ENCODE assay signal across 12 cellular contexts in the genomic region with DNA sequence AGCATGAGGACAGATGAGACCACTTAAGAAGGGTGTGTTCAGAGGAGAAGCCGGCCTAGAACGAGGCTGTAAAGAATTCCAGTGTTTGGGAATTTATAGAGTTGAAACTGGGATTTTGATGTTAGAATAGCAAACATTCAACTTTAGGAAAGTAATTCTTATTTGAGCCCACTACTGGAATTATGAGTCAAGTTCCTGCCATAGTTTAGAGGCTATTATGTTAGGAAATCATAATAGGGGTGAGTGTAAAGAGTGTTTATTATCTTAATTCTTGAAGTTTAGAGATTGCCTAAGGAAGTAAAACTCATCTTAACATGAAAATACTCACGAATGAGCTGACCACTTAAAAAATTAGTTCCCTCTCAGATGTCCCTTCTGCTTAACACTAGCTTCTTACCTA. TPM values are rescaled to one million over a fixed set of nuclear protein-coding genes. Genes with fewer than 3 reads are reported as not detected.
A peak's percentile ranks its signal among the peaks of the same experiment; 100 is the strongest.
DNase-seq lines count a peak whose midpoint lies in the region; ATAC-seq, FAIRE-seq and TF ChIP-seq lines count a peak whose summit lies in the region.
"Had no signal": no experiment of that assay in that cellular context is flagged by ENCODE, and none has a peak within 500 bp of the region (broad histone marks: within the 10 kb centered on the region; RNA-seq: fewer than 3 reads in every experiment).

No MANE protein-coding gene starts in this region.

- no peaks in the 10 kb centered on the region for H3K9me3 Mint-ChIP-seq in activated CD4-positive, alpha-beta memory T cell treated with anti-CD3 and anti-CD28 coated beads, Interleukin-2, amount 10 ng/mL, durations not matched to agents 7 days and 5 days
- peaks cover 2% of the 10 kb centered on the region for H3K9me3 Mint-ChIP-seq in glutamatergic neuron (ENCODE audit: unreplicated experiment)

- TF ChIP-seq CTCF in HepG2 (CRISPR knock-in tag; IDR thresholded peaks at IDR 0.05) (no peak), right lobe of liver (IDR thresholded peaks at IDR 0.05) (no peak), glutamatergic neuron (IDR thresholded peaks at IDR 0.05; ENCODE audit: partially characterized antibody, unreplicated experiment) (no peak), ovary (IDR thresholded peaks at IDR 0.05) (no peak), Peyer's patch (IDR thresholded peaks at IDR 0.05) (no peak)

- H3K27me3 ChIP-seq in HepG2 (ENCODE audit: control insufficient read depth in 1 of 2, insufficient read depth in 2 of 2, low read length in 2 of 2) (no peaks in the 10 kb centered on the region; a peak in 1 of 5 replicates), right lobe of liver (no peaks in the 10 kb centered on the region), ovary (no peaks in the 10 kb centered on the region), Peyer's patch (no peaks in the 10 kb centered on the region)
- H3K27me3 ChIP-seq: pancreas had no signal

- no peak for FAIRE-seq in HepG2 (lab: Jason Lieb, UNC)
- FAIRE-seq: H54, pancreas had no signal

- H3K36me3 Mint-ChIP-seq in activated CD4-positive, alpha-beta memory T cell treated with anti-CD3 and anti-CD28 coated beads, Interleukin-2, amount 10 ng/mL, durations not matched to agents 7 days and 5 days (ENCODE audit: low read depth) = peaks cover 32% of the 10 kb centered on the region
- H3K36me3 Mint-ChIP-seq in glutamatergic neuron (ENCODE audit: unreplicated experiment) = no peaks in the 10 kb centered on the region

- TF ChIP-seq POLR2A in HepG2 (IDR thresholded peaks at IDR 0.05; ENCODE audit: insufficient read depth in 1 of 2, low read depth in 2 of 2, low read length in 2 of 2) (no peak), right lobe of liver (IDR thresholded peaks at IDR 0.05) (no peak), ovary (IDR thresholded peaks at IDR 0.05) (no peak), Peyer's patch (IDR thresholded peaks at IDR 0.05) (no peak)

- H3K4me1 Mint-ChIP-seq in activated CD4-positive, alpha-beta memory T cell treated with anti-CD3 and anti-CD28 coated beads, Interleukin-2, amount 10 ng/mL, durations not matched to agents 7 days and 5 days = peaks cover 52% of the 10 kb centered on the region
- H3K4me1 Mint-ChIP-seq in glutamatergic neuron (ENCODE audit: low read depth, unreplicated experiment) = peaks cover 14% of the 10 kb centered on the region

- DNase-seq in HepG2 (ENCODE audit: low spot score) (no peak), right lobe of liver (no peak), glutamatergic neuron (no peak), ovary (no peak), middle frontal gyrus (ENCODE audit: extremely low spot score, low spot score) (no peak), NCI-H1092 (lab: John Stamatoyannopoulos, UW) (no peak), Peyer's patch (no peak)
- DNase-seq in activated CD4-positive, alpha-beta memory T cell treated with anti-CD3 and anti-CD28 coated beads, Interleukin-2, amount 10 ng/mL, durations not matched to agents 7 days and 5 days = no peak
- DNase-seq: activated CD8-positive, alpha-beta memory T cell treated with anti-CD3 and anti-CD28 coated beads, Interleukin-2, amount 50 U/mL, for 48 hours; pancreas; SHP77 had no signal

- intact Hi-C loops in HepG2 (cut with micrococcal nuclease; ENCODE audit: unreplicated experiment) (loop anchor here (10.0 kb wide), 2 partner anchors 269 to 399 kb away; no protein-coding TSS in a partner anchor), right lobe of liver (cut with DNase I) (loop anchor here (10.0 kb wide), 1 partner anchor 129 kb away; no protein-coding TSS in a partner anchor), ovary (cut with DNase I) (no loop called here)

- peaks cover 17% of the 10 kb centered on the region for H4K20me1 ChIP-seq in HepG2 (ENCODE audit: insufficient read depth, low read length)

- H3K4me2 ChIP-seq in HepG2 (ENCODE audit: low read depth, low read length) = peak overlapping the region; percentile 94

- no TSS peak for BruUV-seq in HepG2 (replicated peaks; lab: Mats Ljungman, UMichigan)

- H3K4me3 ChIP-seq in HepG2 (replicated peaks in 1 of 3; ENCODE audit: insufficient read depth in 1 of 3, low read depth in 2 of 3, low read length in 3 of 3) (peak overlapping the region; percentile 86 to 92 (median 87); a peak in 4 of 6 replicates), right lobe of liver (no peak overlapping the region), ovary (no peak overlapping the region), Peyer's patch (no peak overlapping the region)

- H3K27me3 Mint-ChIP-seq in activated CD4-positive, alpha-beta memory T cell treated with anti-CD3 and anti-CD28 coated beads, Interleukin-2, amount 10 ng/mL, durations not matched to agents 7 days and 5 days = no peaks in the 10 kb centered on the region
- H3K27me3 Mint-ChIP-seq in glutamatergic neuron (ENCODE audit: unreplicated experiment) = peaks cover 5% of the 10 kb centered on the region

- in situ Hi-C loops in HepG2 (cut with HindIII; ENCODE audit: extremely low pct_ligation_motif_present, low pct_unique_long_range_greater_than_20kb) = loop anchor here (25.0 kb wide), 1 partner anchor 366 kb away; no protein-coding TSS in a partner anchor

- H3K9ac ChIP-seq in HepG2 (ENCODE audit: insufficient read depth, low read depth, low read length) = peak overlapping the region; percentile 92; the same call in 1 of the 2 replicates

- TF ChIP-seq RAD21 in HepG2 (CRISPR knock-in tag; IDR thresholded peaks at IDR 0.05) = no peak

- CTCF ChIA-PET in HepG2 (lab: Yijun Ruan, JAX; ENCODE audit: low intra/inter-chr PET ratio, low total read pairs) = no interaction called here
- CTCF ChIA-PET in activated CD4-positive, alpha-beta memory T cell treated with anti-CD3 and anti-CD28 coated beads, Interleukin-2, amount 10 ng/mL, durations not matched to agents 7 days and 5 days (lab: Charles Lee) = interaction anchor here (0.9 to 7.4 kb wide), 4 partner anchors 127 to 145 kb away, joined by 3 to 178 read pairs (median 4); a partner anchor contains a TSS

- TF ChIP-seq EP300 in HepG2 (IDR thresholded peaks at IDR 0.05; ENCODE audit: low read depth in 2 of 2, low read length in 2 of 2) (no peak), HepG2 (CRISPR knock-in tag; IDR thresholded peaks at IDR 0.05; ENCODE audit: borderline replicate concordance) (no peak), ovary (IDR thresholded peaks at IDR 0.05) (no peak)

- H2AFZ ChIP-seq in HepG2 (ENCODE audit: low read length) = no peak overlapping the region

- H3K9me3 ChIP-seq in HepG2 (ENCODE audit: low read length) (no peaks in the 10 kb centered on the region), right lobe of liver (no peaks in the 10 kb centered on the region), ovary (no peaks in the 10 kb centered on the region), Peyer's patch (no peaks in the 10 kb centered on the region)
- H3K9me3 ChIP-seq: pancreas had no signal

- POLR2A ChIA-PET in HepG2 (lab: Yijun Ruan, JAX) = no interaction called here
- POLR2A ChIA-PET in activated CD4-positive, alpha-beta memory T cell treated with anti-CD3 and anti-CD28 coated beads, Interleukin-2, amount 10 ng/mL, durations not matched to agents 7 days and 5 days (lab: Charles Lee) = interaction anchor here (0.8 to 5.3 kb wide), 4 partner anchors 15 to 182 kb away, joined by 3 to 47 read pairs (median 16); a partner anchor contains a TSS

- H3K4me1 ChIP-seq in HepG2 (ENCODE audit: insufficient read depth, low read length) = peaks cover 37% of the 10 kb centered on the region
- peaks cover 0 to 21% (median 5%) of the 10 kb centered on the region in 4 donors for H3K4me1 ChIP-seq in right lobe of liver
- peaks cover 7% of the 10 kb centered on the region for H3K4me1 ChIP-seq in ovary (ENCODE audit: insufficient read depth)
- H3K4me1 ChIP-seq in Peyer's patch = peaks cover 0 to 39% (median 10%) of the 10 kb centered on the region in 4 donors

- H3K4me3 Mint-ChIP-seq in activated CD4-positive, alpha-beta memory T cell treated with anti-CD3 and anti-CD28 coated beads, Interleukin-2, amount 10 ng/mL, durations not matched to agents 7 days and 5 days = peak overlapping the region; percentile 97
- H3K4me3 Mint-ChIP-seq in glutamatergic neuron (ENCODE audit: unreplicated experiment) = peak overlapping the region; percentile 99

- H3K79me2 ChIP-seq in HepG2 (ENCODE audit: insufficient read depth, low read length) = peaks cover 51% of the 10 kb centered on the region

- no peak for ATAC-seq in HepG2
- no peak for ATAC-seq in right lobe of liver
- ATAC-seq: pancreas had no signal

- H3K27ac Mint-ChIP-seq in activated CD4-positive, alpha-beta memory T cell treated with anti-CD3 and anti-CD28 coated beads, Interleukin-2, amount 10 ng/mL, durations not matched to agents 7 days and 5 days = peak overlapping the region; percentile 5
- H3K27ac Mint-ChIP-seq in glutamatergic neuron (ENCODE audit: unreplicated experiment) = no peak overlapping the region

- H3K36me3 ChIP-seq in HepG2 (replicated peaks in 1 of 2; ENCODE audit: control insufficient read depth in 1 of 2, insufficient read depth in 2 of 2, low read length in 2 of 2) = peaks cover under 1 to 21% of the 10 kb centered on the region in 2 experiments; a peak in 2 of 5 replicates
- peaks cover 0 to 23% (median 3%) of the 10 kb centered on the region in 4 donors for H3K36me3 ChIP-seq in right lobe of liver
- no peaks in the 10 kb centered on the region for H3K36me3 ChIP-seq in ovary
- peaks cover 0 to 24% (median 0%) of the 10 kb centered on the region in 3 donors for H3K36me3 ChIP-seq in Peyer's patch

- H3K27ac ChIP-seq in HepG2 (ENCODE audit: extremely low read length, insufficient read depth, low read length) = no peak overlapping the region
- no peak overlapping the region for H3K27ac ChIP-seq in right lobe of liver
- H3K27ac ChIP-seq in ovary = no peak overlapping the region
- no peak overlapping the region for H3K27ac ChIP-seq in Peyer's patch
- H3K27ac ChIP-seq: pancreas had no signal

- WGBS in HepG2 (ENCODE audit: low lambda C conversion rate) = 70% methylated on average over 3 of the region's 3 CpGs
- 59% methylated on average over 3 of the region's 3 CpGs for WGBS in right lobe of liver (ENCODE audit: insufficient coverage, low coverage, low lambda C conversion rate, missing lambda C conversion rate)
- WGBS in ovary, 3 donors = 62 to 69% (median 67%) methylated on average over 3 of the region's 3 CpGs

RNA-seq across cellular contexts. Expression of a gene that starts 2.1 kb away (rescaled TPM):
- total RNA-seq in HepG2 (2016; rRNA removed; fragmentation: Illumina TruSeq; extraction: Trizol) (10.5 and 12.2 TPM in 2 replicates), right lobe of liver (10 to 100 TPM in 1 of 6 experiments, 1 to 10 TPM in 5; 5.8 to 11.6 (median 8.5) TPM), glutamatergic neuron (ENCODE audit: unreplicated experiment) (35.6 TPM), ovary (10 to 100 TPM; 18.4 to 36.4 (median 25.6) TPM), Peyer's patch (10 to 100 TPM; 17.7 to 26.1 (median 24.6) TPM)
- total RNA-seq in HepG2 (2016; cell fraction: cytosol; rRNA removed; fragmentation: Illumina TruSeq; extraction: Trizol; ENCODE audit: low read depth) = 4.6 and 9.6 TPM in 2 replicates
- total RNA-seq in HepG2 (2016; cell fraction: insoluble cytoplasmic fraction; rRNA removed; fragmentation: Illumina TruSeq; extraction: Trizol) = 8.4 and 9.8 TPM in 2 replicates
- 10.8 and 12.2 TPM in 2 replicates for total RNA-seq in HepG2 (2016; cell fraction: membrane; rRNA removed; fragmentation: Illumina TruSeq; extraction: Trizol)
- 14.2 and 14.8 TPM in 2 replicates for total RNA-seq in HepG2 (2016; cell fraction: nucleus; rRNA removed; fragmentation: Illumina TruSeq; extraction: Trizol)
- polyA plus RNA-seq in HepG2 (2011; rRNA removed) (8.8 and 9.1 TPM in 2 replicates), ovary (10 to 100 TPM; 12.2 to 47.1 TPM)
- polyA plus RNA-seq in HepG2 (2011; cell fraction: cytosol; rRNA removed) = 4.3 and 5.7 TPM in 2 replicates
- 14.0 and 15.1 TPM in 2 replicates for polyA plus RNA-seq in HepG2 (2011; cell fraction: nucleus; rRNA removed)
- polyA plus RNA-seq in HepG2 (2012) = 20.1 and 22.9 TPM in 2 replicates
- polyA plus RNA-seq in HepG2 (2016; cell fraction: cytosol; fragmentation: Illumina TruSeq; extraction: Trizol; ENCODE audit: low read depth) = 2.6 and 2.7 TPM in 2 replicates
- 14.3 and 19.8 TPM in 2 replicates for polyA plus RNA-seq in HepG2 (2016; cell fraction: insoluble cytoplasmic fraction; fragmentation: Illumina TruSeq; extraction: Trizol; ENCODE audit: low read depth)
- 5.6 and 7.4 TPM in 2 replicates for polyA plus RNA-seq in HepG2 (2016; cell fraction: membrane; fragmentation: Illumina TruSeq; extraction: Trizol; ENCODE audit: low read depth)
- 15.6 and 15.9 TPM in 2 replicates for polyA plus RNA-seq in HepG2 (2016; cell fraction: nucleus; fragmentation: Illumina TruSeq; extraction: Trizol; ENCODE audit: insufficient read depth, low read depth)
- polyA minus RNA-seq in HepG2 (2011; rRNA and poly(A)+ RNA removed; ENCODE audit: low replicate concordance) = 10.1 and 20.3 TPM in 2 replicates
- polyA minus RNA-seq in HepG2 (2011; cell fraction: cytosol; rRNA and poly(A)+ RNA removed) = 15.6 and 20.4 TPM in 2 replicates
- polyA minus RNA-seq in HepG2 (2011; cell fraction: nucleus; rRNA and poly(A)+ RNA removed) = 42.4 and 45.3 TPM in 2 replicates
- total RNA-seq in activated CD4-positive, alpha-beta memory T cell treated with anti-CD3 and anti-CD28 coated beads, Interleukin-2, amount 10 ng/mL, durations not matched to agents 7 days and 5 days = 10 to 100 TPM; 44.0 to 50.5 TPM

RNA-seq across cellular contexts. Expression of a gene that starts 57.0 kb away (rescaled TPM):
- total RNA-seq in HepG2 (2016; rRNA removed; fragmentation: Illumina TruSeq; extraction: Trizol) = 0.08 and 0.11 TPM in 2 replicates
- not detected in 2 replicates for total RNA-seq in HepG2 (2016; cell fraction: cytosol; rRNA removed; fragmentation: Illumina TruSeq; extraction: Trizol; ENCODE audit: low read depth)
- total RNA-seq in HepG2 (2016; cell fraction: insoluble cytoplasmic fraction; rRNA removed; fragmentation: Illumina TruSeq; extraction: Trizol) = 0.06 and 0.11 TPM in 2 replicates
- 0.06 TPM in 1 of 2 replicates, not detected in the other for total RNA-seq in HepG2 (2016; cell fraction: membrane; rRNA removed; fragmentation: Illumina TruSeq; extraction: Trizol)
- total RNA-seq in HepG2 (2016; cell fraction: nucleus; rRNA removed; fragmentation: Illumina TruSeq; extraction: Trizol) = 0.84 TPM in 1 of 2 replicates, not detected in the other
- polyA plus RNA-seq in HepG2 (2011; rRNA removed) = 0.30 and 0.71 TPM in 2 replicates
- 0.20 and 0.68 TPM in 2 replicates for polyA plus RNA-seq in HepG2 (2011; cell fraction: cytosol; rRNA removed)
- polyA plus RNA-seq in HepG2 (2011; cell fraction: nucleus; rRNA removed) = 0.10 and 0.17 TPM in 2 replicates
- 3.2 and 10.9 TPM in 2 replicates for polyA plus RNA-seq in HepG2 (2012)
- not detected in 2 replicates for polyA plus RNA-seq in HepG2 (2016; cell fraction: cytosol; fragmentation: Illumina TruSeq; extraction: Trizol; ENCODE audit: low read depth)
- polyA plus RNA-seq in HepG2 (2016; cell fraction: insoluble cytoplasmic fraction; fragmentation: Illumina TruSeq; extraction: Trizol; ENCODE audit: low read depth) = not detected in 2 replicates
- polyA plus RNA-seq in HepG2 (2016; cell fraction: membrane; fragmentation: Illumina TruSeq; extraction: Trizol; ENCODE audit: low read depth) = not detected in 2 replicates
- 0.15 TPM in 1 of 2 replicates, not detected in the other for polyA plus RNA-seq in HepG2 (2016; cell fraction: nucleus; fragmentation: Illumina TruSeq; extraction: Trizol; ENCODE audit: insufficient read depth, low read depth)
- polyA minus RNA-seq in HepG2 (2011; rRNA and poly(A)+ RNA removed; ENCODE audit: low replicate concordance) = 0.26 TPM in 1 of 2 replicates, not detected in the other
- 0.30 TPM in 1 of 2 replicates, not detected in the other for polyA minus RNA-seq in HepG2 (2011; cell fraction: cytosol; rRNA and poly(A)+ RNA removed)
- polyA minus RNA-seq in HepG2 (2011; cell fraction: nucleus; rRNA and poly(A)+ RNA removed) = 0.26 and 0.62 TPM in 2 replicates
- 1 to 10 TPM in 2 of 6 experiments, under 1 TPM in 2, not detected in 2; 0.15 to 2.8 (median 1.5) TPM for total RNA-seq in right lobe of liver
- not detected for total RNA-seq in activated CD4-positive, alpha-beta memory T cell treated with anti-CD3 and anti-CD28 coated beads, Interleukin-2, amount 10 ng/mL, durations not matched to agents 7 days and 5 days
- not detected for total RNA-seq in glutamatergic neuron (ENCODE audit: unreplicated experiment)
- 1 to 10 TPM in 1 of 7 donors, under 1 TPM in 3, not detected in 3; 0.30 to 1.9 (median 0.61) TPM for total RNA-seq in ovary
- polyA plus RNA-seq in ovary = under 1 TPM; 0.06 to 0.07 TPM
- total RNA-seq in Peyer's patch = 100 to 1,000 TPM in 3 of 4 donors, 1 to 10 TPM in 1; 6.6 to 587 (median 341) TPM

Comparison
In these comparisons a context has a peak if more than half of its experiments do, and no peak if none do; other contexts are left out.
1. H3K4me3 ChIP-seq: peak in HepG2 (3 of 3); none in right lobe of liver (0 of 3), ovary (single experiment) and Peyer's patch (0 of 4).
2. intact Hi-C loops: an anchor here in HepG2 (10.0 kb wide) and right lobe of liver (10.0 kb wide); none called in ovary.